ENCODE assay signal across 20 cellular contexts in the genomic region with DNA sequence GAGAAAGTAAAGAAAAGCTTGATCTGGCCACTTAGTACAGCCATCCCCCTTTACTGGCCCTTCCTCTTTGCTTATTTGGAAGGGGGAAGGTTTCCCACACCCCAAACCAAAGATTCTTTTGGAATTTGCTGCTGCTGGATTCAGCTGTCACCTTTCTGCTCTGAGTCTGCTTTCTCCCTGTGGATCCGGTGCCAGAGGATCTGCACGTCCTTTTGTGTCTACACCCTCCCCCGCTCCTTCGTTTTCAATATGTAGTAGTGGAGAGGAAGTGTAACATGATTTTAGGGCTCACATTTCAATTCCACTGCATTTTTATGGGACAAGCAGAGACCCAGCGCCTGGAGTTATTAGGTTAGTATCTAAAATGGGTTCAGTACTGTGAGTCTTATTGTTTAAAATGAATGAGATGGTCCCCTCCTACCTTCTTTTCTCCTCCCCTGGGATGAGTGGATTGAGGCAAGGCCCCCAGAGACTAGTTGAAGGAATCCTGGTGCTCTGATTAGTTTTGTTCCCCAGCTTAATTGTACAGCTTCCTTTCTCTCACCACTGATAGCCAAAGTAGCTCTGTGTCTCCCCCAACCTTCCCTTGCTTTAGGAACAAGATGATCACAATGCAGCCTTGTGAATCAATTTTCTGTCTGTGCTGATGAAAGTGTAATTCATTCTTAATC. TPM values are rescaled to one million over a fixed set of nuclear protein-coding genes. Genes with fewer than 3 reads are reported as not detected.
DNase-seq lines count a peak whose midpoint lies in the region; ATAC-seq and TF ChIP-seq lines count a peak whose summit lies in the region.
"Had no signal": no experiment of that assay in that cellular context is flagged by ENCODE, and none has a peak within 500 bp of the region (broad histone marks: within the 10 kb centered on the region; RNA-seq: fewer than 3 reads in every experiment).

No MANE protein-coding gene starts in this region.

- H3K27me3 Mint-ChIP-seq in GM23338 (ENCODE audit: insufficient read depth, low read depth, poor library complexity) (peaks cover 5% of the 10 kb centered on the region), endodermal cell (ENCODE audit: insufficient read depth) (no peaks in the 10 kb centered on the region)
- H3K27me3 Mint-ChIP-seq: dendritic cell treated with granulocyte-macrophage colony-stimulating factor and Interleukin-4, amounts not matched to agents 40 ng/mL and 50 ng/mL, for 4 days had no signal

- intact Hi-C loops in stomach (cut with DNase I; ENCODE audit: low total_unique reads), result no loop called here

- H3K4me3 Mint-ChIP-seq in GM23338, result peak overlapping the region; percentile 20; the same call in 2 of the 3 replicates
- no peak overlapping the region for H3K4me3 Mint-ChIP-seq in endodermal cell
- H3K4me3 Mint-ChIP-seq: dendritic cell treated with granulocyte-macrophage colony-stimulating factor and Interleukin-4, amounts not matched to agents 40 ng/mL and 50 ng/mL, for 4 days had no signal

- no peaks in the 10 kb centered on the region for H3K9me2 ChIP-seq in GM23338 (ENCODE audit: insufficient read depth)
- no peaks in the 10 kb centered on the region for H3K9me2 ChIP-seq in neural cell (ENCODE audit: insufficient read depth, low read length)

- peak overlapping the region; percentile 79 for H3K27ac ChIP-seq in GM23338 (ENCODE audit: low read depth)
- H3K27ac ChIP-seq in endodermal cell (ENCODE audit: low read depth, low read length), result peak overlapping the region; percentile 4
- H3K27ac ChIP-seq in neural cell (ENCODE audit: low read length), result peak overlapping the region; percentile 8
- no peak overlapping the region for H3K27ac ChIP-seq in stomach
- H3K27ac ChIP-seq: left lung, ovary, SK-N-MC, tibial artery had no signal

- peak; percentile 3; the same call in 1 of the 3 replicates for ATAC-seq in GM23338
- no peak for ATAC-seq in GM18520 (IDR thresholded peaks at IDR 0.05; ENCODE audit: unreplicated experiment)
- ATAC-seq: activated CD4-positive, CD25-positive, alpha-beta regulatory T cell treated with anti-CD3 and anti-CD28 coated beads, Interleukin-2, amount 50 U/mL, for 24 hours; Panc1 had no signal

- H3K9me3 Mint-ChIP-seq in GM23338 (no peaks in the 10 kb centered on the region), endodermal cell (no peaks in the 10 kb centered on the region)
- H3K9me3 Mint-ChIP-seq: dendritic cell treated with granulocyte-macrophage colony-stimulating factor and Interleukin-4, amounts not matched to agents 40 ng/mL and 50 ng/mL, for 4 days had no signal

- TF ChIP-seq POLR2A in stomach (IDR thresholded peaks at IDR 0.05), result no peak

- peaks cover 48% of the 10 kb centered on the region for H3K4me1 ChIP-seq in GM23338 (ENCODE audit: insufficient read depth)
- H3K4me1 ChIP-seq in endodermal cell (ENCODE audit: control insufficient read depth, insufficient read depth, low read length), result peaks cover 18% of the 10 kb centered on the region
- peaks cover 0 to 9% (median 0%) of the 10 kb centered on the region in 4 donors for H3K4me1 ChIP-seq in stomach
- H3K4me1 ChIP-seq: left lung had no signal

- no peaks in the 10 kb centered on the region; the same call in 1 of the 3 replicates for H3K36me3 Mint-ChIP-seq in GM23338 (ENCODE audit: low read depth)
- H3K36me3 Mint-ChIP-seq in endodermal cell (ENCODE audit: low read depth), result peaks cover 14% of the 10 kb centered on the region

- no peak for TF ChIP-seq RAD21 in neural cell (conservative IDR thresholded peaks at IDR 0.05)

- no peaks in the 10 kb centered on the region for H3K27me3 ChIP-seq in GM23338 (ENCODE audit: insufficient read depth)
- H3K27me3 ChIP-seq in endodermal cell (ENCODE audit: control insufficient read depth, insufficient read depth, low read length, poor library complexity, severe bottlenecking), result no peaks in the 10 kb centered on the region
- no peaks in the 10 kb centered on the region for H3K27me3 ChIP-seq in neural cell (ENCODE audit: insufficient read depth, low read depth, low read length)
- H3K27me3 ChIP-seq in stomach, result no peaks in the 10 kb centered on the region
- H3K27me3 ChIP-seq: left lung, ovary, tibial artery had no signal

- H2AFZ ChIP-seq in GM23338 (0 out of 2 replicates have a peak overlapping the region, but pooled peaks have one; percentile 35), neural cell (ENCODE audit: low read depth, low read length) (no peak overlapping the region)

- 70 to 100% methylated on average over 1 to 5 of the region's 5 CpGs for WGBS in endodermal cell (ENCODE audit: insufficient coverage in 1 of 2, insufficient read length in 1 of 2), 2 experiments
- 75 to 91% (median 85%) methylated on average over 5 of the region's 5 CpGs for WGBS in stomach, 5 donors

- H3K4me2 ChIP-seq in GM23338, result peak overlapping the region; percentile 68
- no peak overlapping the region for H3K4me2 ChIP-seq in neural cell (ENCODE audit: low read length)

- H3F3A ChIP-seq in GM23338 (replicated peaks; ENCODE audit: low read depth) (no peaks in the 10 kb centered on the region; the same call in 1 of the 2 replicates), neural cell (ENCODE audit: insufficient read depth, low read length, poor library complexity, severe bottlenecking) (no peaks in the 10 kb centered on the region)

- H4K20me1 ChIP-seq in GM23338 (replicated peaks; ENCODE audit: insufficient read depth) (peaks cover 4% of the 10 kb centered on the region), neural cell (ENCODE audit: insufficient read depth) (no peaks in the 10 kb centered on the region)

- H3K9ac ChIP-seq in endodermal cell (ENCODE audit: extremely low read depth, low read length, poor library complexity, severe bottlenecking), result no peak overlapping the region
- peak overlapping the region; percentile 4 for H3K9ac ChIP-seq in neural cell (ENCODE audit: low read length)

- no peak for TF ChIP-seq CTCF in GM23338 (conservative IDR thresholded peaks at IDR 0.05; ENCODE audit: low read depth in 2 of 2)
- TF ChIP-seq CTCF in endodermal cell (conservative IDR thresholded peaks at IDR 0.05), result no peak
- no peak for TF ChIP-seq CTCF in neural cell (IDR thresholded peaks at IDR 0.05; ENCODE audit: poor library complexity, severe bottlenecking)
- no peak for TF ChIP-seq CTCF in stomach (IDR thresholded peaks at IDR 0.05)

- H3K9me3 ChIP-seq in endodermal cell (ENCODE audit: control insufficient read depth, low read length) (no peaks in the 10 kb centered on the region), neural cell (ENCODE audit: low read length) (no peaks in the 10 kb centered on the region), stomach (no peaks in the 10 kb centered on the region)
- H3K9me3 ChIP-seq: left lung, mucosa of descending colon, ovary, tibial artery had no signal

- H3K27ac Mint-ChIP-seq in GM23338 (peak overlapping the region; percentile 89), endodermal cell (peak overlapping the region; percentile 0)
- H3K27ac Mint-ChIP-seq: dendritic cell treated with granulocyte-macrophage colony-stimulating factor and Interleukin-4, amounts not matched to agents 40 ng/mL and 50 ng/mL, for 4 days had no signal

- TF ChIP-seq EP300 in neural cell (conservative IDR thresholded peaks at IDR 0.05; ENCODE audit: poor library complexity, severe bottlenecking) (no peak), stomach (IDR thresholded peaks at IDR 0.05) (no peak)

- H3K36me3 ChIP-seq in GM23338 (ENCODE audit: insufficient read depth), result no peaks in the 10 kb centered on the region
- peaks cover 34% of the 10 kb centered on the region for H3K36me3 ChIP-seq in endodermal cell (ENCODE audit: control insufficient read depth, insufficient read depth, low read length)
- H3K36me3 ChIP-seq in neural cell (ENCODE audit: insufficient read depth, low read length), result no peaks in the 10 kb centered on the region
- peaks cover 11 to 80% (median 77%) of the 10 kb centered on the region in 4 donors for H3K36me3 ChIP-seq in stomach
- H3K36me3 ChIP-seq: ovary had no signal

- H3K4me1 Mint-ChIP-seq in GM23338 (peaks cover 58% of the 10 kb centered on the region), endodermal cell (peaks cover 33% of the 10 kb centered on the region)

- H3K79me2 ChIP-seq in GM23338 (replicated peaks; ENCODE audit: insufficient read depth) (no peaks in the 10 kb centered on the region), neural cell (replicated peaks; ENCODE audit: insufficient read depth, low read length) (no peaks in the 10 kb centered on the region)

- H3K4me3 ChIP-seq in GM23338 (peak overlapping the region; percentile 27; the same call in 1 of the 2 replicates), endodermal cell (ENCODE audit: low read length) (no peak overlapping the region), neural cell (ENCODE audit: low read length) (no peak overlapping the region), stomach (no peak overlapping the region)
- H3K4me3 ChIP-seq: left lung, mucosa of descending colon, ovary, SK-N-MC, tibial artery had no signal

- peak; percentile 44 for DNase-seq in GM23338 (ENCODE audit: low spot score)
- peak; percentile 46 for DNase-seq in NCI-H2029 treated with DMSO at 0.1 percent for 48 hours (lab: John Stamatoyannopoulos, UW)
- DNase-seq in endodermal cell, result no peak
- DNase-seq in stomach, result no peak
- DNase-seq in D341Med (ENCODE audit: low spot score), result no peak
- no peak for DNase-seq in 8988T
- DNase-seq: T1000 had no signal

TF ChIP-seq in GM23338, 12 proteins besides CTCF, POLR2A, EP300 and RAD21 (continues in another document):
- TF ChIP-seq ZNF331 (CRISPR knock-in tag; IDR thresholded peaks at IDR 0.05; ENCODE audit: low read depth), result no peak
- no peak for TF ChIP-seq NANOG (IDR thresholded peaks at IDR 0.05; ENCODE audit: borderline replicate concordance)

TF ChIP-seq in neural cell, 6 proteins besides CTCF, POLR2A, EP300 and RAD21:
- TF ChIP-seq EZH2 (IDR thresholded peaks at IDR 0.05; ENCODE audit: borderline replicate concordance, insufficient read depth, low read length, poor library complexity, severe bottlenecking) (no peak), MXI1 (conservative IDR thresholded peaks at IDR 0.05; ENCODE audit: poor library complexity, severe bottlenecking) (no peak), POLR2AphosphoS5 (IDR thresholded peaks at IDR 0.05) (no peak)

RNA-seq across cellular contexts. Expression of a gene that starts 30.5 kb away (rescaled TPM):
- total RNA-seq in GM23338 (2014; rRNA removed; shearing (Covaris generic)), result 0.24 and 0.35 TPM in 2 replicates
- polyA plus RNA-seq in GM23338 (2016; fragmentation: Nextera tagmentation; extraction: Ambion mirVana) (0.06 and 0.23 TPM in 2 replicates), neural cell (0.67 and 0.90 TPM in 2 replicates), stomach (under 1 TPM in 2 of 3 donors, not detected in 1; 0.12 to 0.35 TPM)
- total RNA-seq in endodermal cell (under 1 TPM in 1 of 2 donors, not detected in 1; 0.26 TPM), stomach (not detected)
- 17.0 TPM for polyA plus RNA-seq in endodermal cell (2013, experiment 1 of 2)
- 13.5 TPM for polyA plus RNA-seq in endodermal cell (2013, experiment 2 of 2)
- polyA minus RNA-seq in neural cell, result 0.23 and 0.24 TPM in 2 replicates
- total RNA-seq: activated CD8-positive, alpha-beta memory T cell treated with anti-CD3 and anti-CD28 coated beads for 36 hours; bronchial epithelial cell; left lung; sciatic nerve had no signal

Comparison
In these comparisons a context has a peak if more than half of its experiments do, and no peak if none do; other contexts are left out.
1. DNase-seq: peak in GM23338 (single experiment) and NCI-H2029 treated with DMSO at 0.1 percent for 48 hours (single experiment); none in endodermal cell (single experiment), stomach (single experiment), D341Med (single experiment) and 8988T (single experiment).
2. H3K27ac ChIP-seq: peak in GM23338 (single experiment), endodermal cell (single experiment) and neural cell (single experiment); none in stomach (0 of 5).